Comparison of ENCODE assay signal across 10 cellular contexts in genomic region chr22:22460635-22461034, GRCh38.
A peak's percentile ranks its signal among the peaks of the same experiment; 100 is the strongest.
DNase-seq lines count a peak whose midpoint lies in the region; ATAC-seq and TF ChIP-seq lines count a peak whose summit lies in the region.
"Had no signal": no experiment of that assay in that cellular context is flagged by ENCODE, and none has a peak within 500 bp of the region (broad histone marks: within the 10 kb centered on the region; RNA-seq: fewer than 3 reads in every experiment).

No MANE protein-coding gene starts in this region.

- DNase-seq in AG04449 (ENCODE audit: low read depth, low spot score) (no peak), foreskin fibroblast (peak in 1 of 2 donors; percentile 31), NCI-H510A (lab: John Stamatoyannopoulos, UW) (no peak), NCI-H446 treated with DMSO at 0.1 percent for 48 hours (lab: John Stamatoyannopoulos, UW) (no peak)
- no peak for DNase-seq in activated CD4-positive, CD25-positive, alpha-beta regulatory T cell treated with anti-CD3 and anti-CD28 coated beads, Interleukin-2, amount 50 U/mL, for 72 hours
- DNase-seq: left cardiac atrium, T-helper 17 cell had no signal

- H3K27ac ChIP-seq in OCI-LY3 (ENCODE audit: low read length), result no peak overlapping the region

- TF ChIP-seq CTCF in AG04449 (IDR thresholded peaks at IDR 0.05; ENCODE audit: insufficient read depth, low read length, missing control alignments), result peak; percentile 4
- peak; percentile 48; the same call in 2 of the 3 replicates for TF ChIP-seq CTCF in GM12872 (IDR thresholded peaks at IDR 0.05; ENCODE audit: insufficient read depth, low read depth, low read length)
- TF ChIP-seq CTCF in OCI-LY3 (IDR thresholded peaks at IDR 0.05; ENCODE audit: low read depth, low read length), result peak; percentile 27
- peak; percentile 8 for TF ChIP-seq CTCF in foreskin fibroblast (IDR thresholded peaks at IDR 0.05; ENCODE audit: low read depth, low read length)

- CTCF ChIA-PET in AG04449 (lab: Yijun Ruan, JAX), result interaction anchor here (4.8 kb wide), 1 partner anchor 20 kb away, joined by 36 read pairs; no protein-coding TSS in a partner anchor

- no peak overlapping the region for H3K9ac ChIP-seq in OCI-LY3 (ENCODE audit: low read length)

- H3K79me2 ChIP-seq in OCI-LY3 (ENCODE audit: low read length), result no peaks in the 10 kb centered on the region

- H4K20me1 ChIP-seq in OCI-LY3 (ENCODE audit: insufficient read depth, low read length), result no peaks in the 10 kb centered on the region

- peaks cover 14% of the 10 kb centered on the region for H3K9me3 ChIP-seq in OCI-LY3 (ENCODE audit: insufficient read depth, low read length)

- no peak overlapping the region for H3K4me2 ChIP-seq in OCI-LY3 (ENCODE audit: low read length)

- no peak overlapping the region for H3K4me3 ChIP-seq in AG04449 (ENCODE audit: low read depth, low read length)
- no peak overlapping the region for H3K4me3 ChIP-seq in OCI-LY3 (ENCODE audit: low read length)
- no peak overlapping the region for H3K4me3 ChIP-seq in foreskin fibroblast (ENCODE audit: low read depth in 1 of 2, low read length in 2 of 2)

- H2AFZ ChIP-seq in OCI-LY3 (ENCODE audit: low read depth, low read length), result no peak overlapping the region

- peaks cover 9% of the 10 kb centered on the region; the same call in 1 of the 2 replicates for H3K4me1 ChIP-seq in OCI-LY3 (ENCODE audit: low read length)

- POLR2A ChIA-PET in AG04449 (lab: Yijun Ruan, JAX), result no interaction called here

- H3K36me3 ChIP-seq in OCI-LY3 (replicated peaks; ENCODE audit: low read depth, low read length), result no peaks in the 10 kb centered on the region

- ATAC-seq in HG02981 (IDR thresholded peaks at IDR 0.05; ENCODE audit: unreplicated experiment), result no peak
- ATAC-seq: left cardiac atrium, T-helper 17 cell had no signal

- peaks cover 18% of the 10 kb centered on the region for H3K27me3 ChIP-seq in OCI-LY3 (ENCODE audit: low read depth, low read length)
